1 cellular context compared by ENCODE assay signal in the genomic region with DNA sequence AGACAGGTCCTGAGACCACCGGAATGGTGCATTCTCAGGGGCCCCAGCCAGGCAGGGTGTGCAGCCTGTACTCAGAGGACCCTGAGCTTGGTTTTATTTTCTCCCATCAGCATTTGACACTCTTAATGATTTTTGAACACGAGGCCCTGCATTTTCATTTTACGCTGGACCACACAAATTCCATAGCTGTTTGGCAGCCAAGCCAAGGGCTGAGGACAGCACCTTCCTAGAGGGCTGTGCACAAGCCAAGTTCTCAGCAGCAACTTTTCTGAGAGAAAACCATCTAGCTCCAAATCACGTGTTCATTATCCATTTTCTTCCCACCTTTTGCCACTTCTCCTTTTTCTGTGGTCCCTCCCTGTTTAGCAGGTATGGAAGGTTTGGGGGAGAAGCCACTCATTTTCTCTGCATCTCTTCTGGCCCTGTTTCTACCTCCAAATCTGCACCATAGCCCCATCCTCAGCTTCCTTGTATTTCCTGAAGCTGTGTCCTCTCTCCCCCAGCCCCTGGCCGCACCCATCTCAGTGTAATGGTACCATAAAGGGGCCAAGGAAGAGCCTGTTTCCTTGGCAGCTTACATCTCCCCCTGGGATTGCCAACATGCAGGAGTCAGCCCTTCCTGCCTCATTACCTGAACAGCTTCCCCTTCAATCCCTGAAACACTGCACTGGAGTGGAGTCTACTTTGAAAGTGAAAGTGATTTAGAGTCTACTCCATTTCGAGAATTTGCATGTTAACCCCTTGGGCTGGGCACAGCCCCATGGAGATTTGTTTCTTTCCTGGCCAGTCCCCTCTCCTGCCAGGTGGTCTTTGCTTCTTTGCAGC.
TF ChIP-seq lines count a peak whose summit lies in the region.

No MANE protein-coding gene starts in this region.

TF ChIP-seq in IMR-90, 13 proteins besides CTCF, POLR2A, EP300 and RAD21:
- TF ChIP-seq USF2 (IDR thresholded peaks at IDR 0.05; ENCODE audit: low read depth, low read length) (no peak), MAZ (IDR thresholded peaks at IDR 0.05; ENCODE audit: borderline replicate concordance, low read depth, low read length) (no peak), ELK1 (IDR thresholded peaks at IDR 0.05; ENCODE audit: borderline replicate concordance, low read depth, low read length) (no peak), NFE2L2 (IDR thresholded peaks at IDR 0.05; ENCODE audit: low read depth, low read length) (no peak), FOS (IDR thresholded peaks at IDR 0.05; ENCODE audit: low read depth, low read length) (no peak), RFX5 (IDR thresholded peaks at IDR 0.05; ENCODE audit: low read depth, low read length) (no peak), MAFK (IDR thresholded peaks at IDR 0.05; ENCODE audit: low read depth, low read length) (no peak), CHD1 (IDR thresholded peaks at IDR 0.05; ENCODE audit: low read depth, low read length) (no peak), BHLHE40 (IDR thresholded peaks at IDR 0.05; ENCODE audit: low read depth, low read length) (no peak), SMC3 (IDR thresholded peaks at IDR 0.05; ENCODE audit: low read depth, low read length) (no peak), MXI1 (IDR thresholded peaks at IDR 0.05; ENCODE audit: borderline replicate concordance, low read depth, low read length) (no peak), CEBPB (IDR thresholded peaks at IDR 0.05; ENCODE audit: low read depth, low read length) (no peak), RCOR1 (IDR thresholded peaks at IDR 0.05; ENCODE audit: insufficient replicate concordance, low read length) (no peak)
